In the genomic region with DNA sequence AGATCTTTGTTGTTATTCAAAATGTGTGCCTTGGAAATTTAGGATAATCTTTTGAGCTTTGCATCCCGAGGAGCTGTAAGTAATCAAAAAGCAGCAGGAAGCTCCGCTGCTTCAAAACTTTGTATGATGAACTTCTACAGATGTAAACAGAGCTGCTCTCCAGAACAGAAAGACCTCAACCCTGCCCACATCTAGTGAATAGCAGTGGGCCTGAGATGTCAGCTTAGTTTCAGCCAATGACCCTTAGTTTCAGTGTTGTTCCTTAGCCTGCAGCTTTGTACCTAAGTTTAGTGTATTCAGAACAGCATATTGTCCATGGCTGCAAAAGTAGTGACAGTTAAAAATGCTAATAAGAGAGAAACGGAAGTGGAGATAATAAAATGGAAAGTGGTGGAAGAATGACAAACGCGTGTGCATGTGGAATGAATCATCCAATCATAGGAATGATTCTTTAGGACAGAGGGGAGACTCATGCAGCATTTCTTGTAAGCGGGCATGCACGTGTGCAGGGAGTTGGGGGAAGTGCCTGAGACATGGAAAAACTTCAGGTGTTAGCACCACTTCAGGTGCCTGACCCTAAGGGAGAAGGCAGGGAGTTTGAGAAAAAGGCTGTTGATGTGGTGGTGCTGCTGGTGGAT, we compare ENCODE assay signal across 1 cellular context.
TF ChIP-seq lines count a peak whose summit lies in the region.

No MANE protein-coding gene starts in this region.

TF ChIP-seq in H1, 55 proteins besides CTCF, POLR2A, EP300 and RAD21:
- TF ChIP-seq, protein P1, sequence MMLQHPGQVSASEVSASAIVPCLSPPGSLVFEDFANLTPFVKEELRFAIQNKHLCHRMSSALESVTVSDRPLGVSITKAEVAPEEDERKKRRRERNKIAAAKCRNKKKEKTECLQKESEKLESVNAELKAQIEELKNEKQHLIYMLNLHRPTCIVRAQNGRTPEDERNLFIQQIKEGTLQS (IDR thresholded peaks at IDR 0.05; ENCODE audit: insufficient read depth, low read depth, low read length) = no peak
- TF ChIP-seq, protein P2, sequence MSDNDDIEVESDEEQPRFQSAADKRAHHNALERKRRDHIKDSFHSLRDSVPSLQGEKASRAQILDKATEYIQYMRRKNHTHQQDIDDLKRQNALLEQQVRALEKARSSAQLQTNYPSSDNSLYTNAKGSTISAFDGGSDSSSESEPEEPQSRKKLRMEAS (IDR thresholded peaks at IDR 0.05) = no peak
- no peak for TF ChIP-seq TAF7 (optimal IDR thresholded peaks at IDR 0.05; ENCODE audit: borderline replicate concordance, low read depth, low read length)
- TF ChIP-seq HDAC6 (IDR thresholded peaks at IDR 0.05; ENCODE audit: low read depth, low read length) = no peak
- TF ChIP-seq CTBP2 (IDR thresholded peaks at IDR 0.05; ENCODE audit: borderline replicate concordance, insufficient read depth, insufficient read length, low read length) = no peak
- TF ChIP-seq CHD2 (IDR thresholded peaks at IDR 0.05; ENCODE audit: low read length) = no peak
- no peak for TF ChIP-seq SP2 (IDR thresholded peaks at IDR 0.05; ENCODE audit: low read length)
